19 cellular contexts compared by ENCODE assay signal in the genomic region with DNA sequence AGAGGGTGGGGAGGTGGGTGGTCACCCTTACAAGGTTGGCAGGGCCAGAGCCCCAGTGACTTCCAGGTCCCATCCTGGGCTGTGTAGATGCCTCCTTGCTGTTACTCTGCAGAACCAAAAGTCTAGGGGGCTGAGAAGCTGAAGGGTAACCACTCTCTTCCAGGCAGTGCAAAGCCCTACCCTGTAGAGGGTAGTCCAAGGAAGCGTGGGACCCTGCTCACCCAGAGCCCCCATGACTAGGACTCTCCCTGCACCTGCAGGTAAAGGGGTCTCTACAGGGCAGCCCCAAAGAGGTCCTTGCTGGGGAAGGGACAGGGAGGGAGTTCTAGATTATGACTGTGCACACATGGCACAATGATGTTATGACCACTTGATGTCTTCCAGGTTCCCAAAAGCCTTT. TPM values are rescaled to one million over a fixed set of nuclear protein-coding genes. Genes with fewer than 3 reads are reported as not detected.
"Had no signal": no experiment of that assay in that cellular context is flagged by ENCODE, and none has a peak within 500 bp of the region (broad histone marks: within the 10 kb centered on the region; RNA-seq: fewer than 3 reads in every experiment).

No MANE protein-coding gene starts in this region.

- DNase-seq: activated CD4-positive, alpha-beta T cell treated with anti-CD3 and anti-CD28 coated beads for 1 hour; activated CD4-positive, alpha-beta T cell treated with anti-CD3 and anti-CD28 coated beads, Interleukin-2, amount 50 U/mL, for 48 hours; activated CD8-positive, alpha-beta memory T cell treated with anti-CD3 and anti-CD28 coated beads, Interleukin-2, amount 10 ng/mL, durations not matched to agents 7 days and 5 days; activated effector memory CD4-positive, alpha-beta T cell treated with Interleukin-2 at 50 U/mL for 16 hours; activated naive CD8-positive, alpha-beta T cell treated with anti-CD3 and anti-CD28 coated beads for 36 hours; activated T-cell treated with anti-CD3 and anti-CD28 coated beads, Interleukin-2, amount 50 U/mL, for 1 hour; body of pancreas; central memory CD4-positive, alpha-beta T cell; colonic mucosa; gastrocnemius medialis; head of caudate nucleus; lower lobe of right lung; nucleus accumbens; retina; stimulated activated CD4-positive, alpha-beta T cell treated with anti-CD3 and anti-CD28 coated beads, Interleukin-2, amount 100 ng/mL, for 24 hours; upper lobe of left lung had no signal

- H3K4me3 Mint-ChIP-seq: activated CD8-positive, alpha-beta memory T cell treated with anti-CD3 and anti-CD28 coated beads, Interleukin-2, amount 10 ng/mL, durations not matched to agents 7 days and 5 days; activated naive CD8-positive, alpha-beta T cell treated with anti-CD3 and anti-CD28 coated beads for 36 hours; mesothelial cell of epicardium; nephron had no signal

- H3K27me3 Mint-ChIP-seq: activated CD8-positive, alpha-beta memory T cell treated with anti-CD3 and anti-CD28 coated beads, Interleukin-2, amount 10 ng/mL, durations not matched to agents 7 days and 5 days; activated naive CD8-positive, alpha-beta T cell treated with anti-CD3 and anti-CD28 coated beads for 36 hours had no signal

- H3K9me3 Mint-ChIP-seq: activated naive CD8-positive, alpha-beta T cell treated with anti-CD3 and anti-CD28 coated beads for 36 hours; mesothelial cell of epicardium; nephron had no signal

- H3K27ac Mint-ChIP-seq: activated CD8-positive, alpha-beta memory T cell treated with anti-CD3 and anti-CD28 coated beads, Interleukin-2, amount 10 ng/mL, durations not matched to agents 7 days and 5 days; activated naive CD8-positive, alpha-beta T cell treated with anti-CD3 and anti-CD28 coated beads for 36 hours; mesothelial cell of epicardium; nephron had no signal

- ATAC-seq: activated CD8-positive, alpha-beta memory T cell treated with anti-CD3 and anti-CD28 coated beads, Interleukin-2, amount 10 ng/mL, durations not matched to agents 7 days and 5 days; body of pancreas; esophagus mucosa; gastrocnemius medialis had no signal

RNA-seq across cellular contexts. Expression of gene GHRL, which starts 14.2 kb away (rescaled TPM):
- total RNA-seq: gastrocnemius medialis had no signal
